ENCODE assay signal across 9 cellular contexts in the genomic region with DNA sequence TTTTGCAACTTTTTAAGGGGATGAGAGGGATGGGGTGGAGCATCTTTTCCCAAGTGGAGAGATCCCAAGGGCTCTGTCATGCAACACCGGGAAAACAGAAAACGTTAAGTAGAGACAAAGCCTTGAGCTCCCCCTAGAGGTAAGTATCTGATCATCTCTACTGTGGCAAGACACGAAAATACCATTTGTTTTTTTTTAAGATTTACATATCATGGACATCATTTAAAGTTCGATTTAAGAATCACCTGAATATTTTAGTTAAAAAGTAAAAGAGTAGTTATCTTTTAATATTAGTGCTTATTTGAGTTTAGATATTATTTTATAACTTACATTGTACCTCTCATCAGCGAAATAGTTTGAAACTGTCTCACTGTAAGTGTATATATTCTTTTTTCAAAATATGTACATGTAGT.
A peak's percentile ranks its signal among the peaks of the same experiment; 100 is the strongest.
DNase-seq lines count a peak whose midpoint lies in the region; ATAC-seq and TF ChIP-seq lines count a peak whose summit lies in the region.
"Had no signal": no experiment of that assay in that cellular context is flagged by ENCODE, and none has a peak within 500 bp of the region (broad histone marks: within the 10 kb centered on the region; RNA-seq: fewer than 3 reads in every experiment).

No MANE protein-coding gene starts in this region.

- no peaks in the 10 kb centered on the region for H3K9me2 ChIP-seq in Loucy (replicated peaks; ENCODE audit: low read depth, low read length)
- no peaks in the 10 kb centered on the region for H3K9me2 ChIP-seq in SK-N-SH

- POLR2A ChIA-PET in CD4-positive, alpha-beta memory T cell (lab: Charles Lee; ENCODE audit: partially characterized antibody) = no interaction called here
- POLR2A ChIA-PET in SK-N-SH (lab: Yijun Ruan, JAX) = interaction anchor here (0.6 kb wide), 1 partner anchor 1616 kb away, joined by 4 read pairs; no protein-coding TSS in a partner anchor

- H3K27ac ChIP-seq in CD4-positive, alpha-beta memory T cell (ENCODE audit: low read depth, low read length) = no peak overlapping the region
- H3K27ac ChIP-seq in SK-N-SH (ENCODE audit: low read depth in 2 of 2, low read length in 1 of 2) (no peak overlapping the region), fibroblast of lung (ENCODE audit: insufficient read depth, low read length) (no peak overlapping the region)

- CTCF ChIA-PET in CD4-positive, alpha-beta memory T cell (lab: Charles Lee; ENCODE audit: partially characterized antibody) = interaction anchor here (0.6 to 3.5 kb wide), 13 partner anchors 8 to 653 kb away, joined by 3 to 12 read pairs (median 4); no protein-coding TSS in a partner anchor
- CTCF ChIA-PET in SK-N-SH (lab: Yijun Ruan, JAX) = interaction anchor here (0.6 to 5.0 kb wide), 24 partner anchors 10 to 1432 kb away, joined by 3 to 51 read pairs (median 4); no protein-coding TSS in a partner anchor

- no peaks in the 10 kb centered on the region for H3K4me1 Mint-ChIP-seq in CD4-positive, alpha-beta memory T cell
- no peaks in the 10 kb centered on the region for H3K4me1 Mint-ChIP-seq in nephron

- H4K20me1 ChIP-seq in Loucy (ENCODE audit: insufficient read depth, low read length, poor library complexity, severe bottlenecking) (no peaks in the 10 kb centered on the region), SK-N-SH (ENCODE audit: insufficient read depth) (no peaks in the 10 kb centered on the region), fibroblast of lung (ENCODE audit: control insufficient read depth, extremely low read depth, insufficient read depth, low read length) (no peaks in the 10 kb centered on the region)

- TF ChIP-seq CTCF in Loucy (conservative IDR thresholded peaks at IDR 0.05; ENCODE audit: low read length) (peak; percentile 87), SK-N-SH (IDR thresholded peaks at IDR 0.05) (peak; percentile 80), fibroblast of lung (conservative IDR thresholded peaks at IDR 0.05 in 1 of 2, IDR thresholded peaks at IDR 0.05 in 1 of 2; ENCODE audit: low read depth in 1 of 2, low read length in 2 of 2) (peak; percentile 71 to 72), nephron (IDR thresholded peaks at IDR 0.05; ENCODE audit: unreplicated experiment in 3 of 3) (peak; percentile 62 to 79 (median 68))

- WGBS in SK-N-SH (ENCODE audit: low lambda C conversion rate) = 12% methylated on average over 5 of the region's 5 CpGs

- peak; percentile 60 for ATAC-seq in GM19351 (IDR thresholded peaks at IDR 0.05; ENCODE audit: unreplicated experiment)
- no peak for ATAC-seq in GM19452 (IDR thresholded peaks at IDR 0.05; ENCODE audit: unreplicated experiment)
- no peak for ATAC-seq in HG03460 (IDR thresholded peaks at IDR 0.05; ENCODE audit: unreplicated experiment)

- no peak overlapping the region for H3K27ac Mint-ChIP-seq in CD4-positive, alpha-beta memory T cell
- H3K27ac Mint-ChIP-seq in nephron = no peak overlapping the region
- H3K27ac Mint-ChIP-seq: natural killer cell treated with Interleukin-12 subunit alpha and Interleukin-12 subunit beta and Interleukin-15 and Interleukin-18, amount 100 ng/mL, for 72 hours had no signal

- no peak overlapping the region for H3K4me3 ChIP-seq in CD4-positive, alpha-beta memory T cell (ENCODE audit: low read length in 2 of 2)
- H3K4me3 ChIP-seq in Loucy (ENCODE audit: low read length, poor library complexity, severe bottlenecking) (peak overlapping the region; percentile 54), SK-N-SH (ENCODE audit: low read depth in 2 of 2, low read length in 1 of 2) (no peak overlapping the region), fibroblast of lung (replicated peaks in 1 of 4; ENCODE audit: control extremely low read depth in 1 of 4, insufficient read depth in 1 of 4, low read depth in 3 of 4, low read length in 4 of 4) (no peak overlapping the region)

- TF ChIP-seq RAD21 in SK-N-SH (IDR thresholded peaks at IDR 0.05; ENCODE audit: low read length) = peak; percentile 86

- no peaks in the 10 kb centered on the region for H3K27me3 ChIP-seq in CD4-positive, alpha-beta memory T cell (ENCODE audit: insufficient read depth, low read length)
- no peaks in the 10 kb centered on the region for H3K27me3 ChIP-seq in Loucy (ENCODE audit: insufficient read depth, low read length, poor library complexity, severe bottlenecking)
- no peaks in the 10 kb centered on the region for H3K27me3 ChIP-seq in SK-N-SH (ENCODE audit: insufficient read depth)
- no peaks in the 10 kb centered on the region for H3K27me3 ChIP-seq in fibroblast of lung (ENCODE audit: control insufficient read depth, insufficient read depth, low read length)

- H3K9me3 ChIP-seq in CD4-positive, alpha-beta memory T cell (ENCODE audit: control insufficient read depth in 1 of 2, low read length in 2 of 2) = no peaks in the 10 kb centered on the region
- no peaks in the 10 kb centered on the region for H3K9me3 ChIP-seq in Loucy (ENCODE audit: insufficient read depth, low read depth, low read length)
- no peaks in the 10 kb centered on the region for H3K9me3 ChIP-seq in SK-N-SH
- no peaks in the 10 kb centered on the region for H3K9me3 ChIP-seq in fibroblast of lung (ENCODE audit: control insufficient read depth, insufficient read depth, low read depth, low read length)

- no peaks in the 10 kb centered on the region for H3F3A ChIP-seq in Loucy (ENCODE audit: low read depth)
- no peaks in the 10 kb centered on the region for H3F3A ChIP-seq in SK-N-SH (replicated peaks; ENCODE audit: insufficient read depth)

- H3K9ac ChIP-seq in Loucy (ENCODE audit: low read depth, low read length, poor library complexity, severe bottlenecking) (no peak overlapping the region), SK-N-SH (no peak overlapping the region), fibroblast of lung (ENCODE audit: insufficient read depth, low read length) (no peak overlapping the region)

- H3K4me3 Mint-ChIP-seq in CD4-positive, alpha-beta memory T cell = peak overlapping the region in 2 of 8 donors; percentile 25 to 41
- no peak overlapping the region for H3K4me3 Mint-ChIP-seq in nephron
- H3K4me3 Mint-ChIP-seq: natural killer cell treated with Interleukin-12 subunit alpha and Interleukin-12 subunit beta and Interleukin-15 and Interleukin-18, amount 100 ng/mL, for 72 hours had no signal

- H3K36me3 Mint-ChIP-seq in CD4-positive, alpha-beta memory T cell = no peaks in the 10 kb centered on the region
- no peaks in the 10 kb centered on the region for H3K36me3 Mint-ChIP-seq in nephron (ENCODE audit: low read depth)
- H3K36me3 Mint-ChIP-seq: natural killer cell treated with Interleukin-12 subunit alpha and Interleukin-12 subunit beta and Interleukin-15 and Interleukin-18, amount 100 ng/mL, for 72 hours had no signal

- H2AFZ ChIP-seq in Loucy (ENCODE audit: low read length) = peak overlapping the region; percentile 15; the same call in 1 of the 2 replicates
- peak overlapping the region; percentile 24; the same call in 1 of the 2 replicates for H2AFZ ChIP-seq in SK-N-SH (ENCODE audit: low read depth)
- H2AFZ ChIP-seq in fibroblast of lung (ENCODE audit: low read length) = no peak overlapping the region

- H3K9me3 Mint-ChIP-seq in CD4-positive, alpha-beta memory T cell = no peaks in the 10 kb centered on the region
- no peaks in the 10 kb centered on the region for H3K9me3 Mint-ChIP-seq in nephron
- H3K9me3 Mint-ChIP-seq: natural killer cell treated with Interleukin-12 subunit alpha and Interleukin-12 subunit beta and Interleukin-15 and Interleukin-18, amount 100 ng/mL, for 72 hours had no signal

- no peaks in the 10 kb centered on the region for H3K27me3 Mint-ChIP-seq in CD4-positive, alpha-beta memory T cell
- peaks cover 7% of the 10 kb centered on the region for H3K27me3 Mint-ChIP-seq in nephron (ENCODE audit: low read depth)
- H3K27me3 Mint-ChIP-seq: natural killer cell treated with Interleukin-12 subunit alpha and Interleukin-12 subunit beta and Interleukin-15 and Interleukin-18, amount 100 ng/mL, for 72 hours had no signal

- H3K36me3 ChIP-seq in CD4-positive, alpha-beta memory T cell (ENCODE audit: insufficient read depth, low read length) = no peaks in the 10 kb centered on the region
- H3K36me3 ChIP-seq in Loucy (ENCODE audit: insufficient read depth, low read length) (no peaks in the 10 kb centered on the region), SK-N-SH (replicated peaks in 1 of 2; ENCODE audit: control insufficient read depth in 1 of 2, insufficient read depth in 2 of 2, low read length in 1 of 2) (no peaks in the 10 kb centered on the region), fibroblast of lung (ENCODE audit: control insufficient read depth, insufficient read depth, low read length) (no peaks in the 10 kb centered on the region)

- H3K79me2 ChIP-seq in Loucy (ENCODE audit: insufficient read depth, low read length) (no peaks in the 10 kb centered on the region), SK-N-SH (ENCODE audit: insufficient read depth) (no peaks in the 10 kb centered on the region), fibroblast of lung (ENCODE audit: control insufficient read depth, insufficient read depth, low read length) (no peaks in the 10 kb centered on the region)

- no peaks in the 10 kb centered on the region for H3K4me1 ChIP-seq in CD4-positive, alpha-beta memory T cell (ENCODE audit: insufficient read depth, low read length)
- peaks cover 6% of the 10 kb centered on the region for H3K4me1 ChIP-seq in Loucy (ENCODE audit: insufficient read depth, low read length, poor library complexity, severe bottlenecking)
- no peaks in the 10 kb centered on the region for H3K4me1 ChIP-seq in SK-N-SH (ENCODE audit: control insufficient read depth in 1 of 2, insufficient read depth in 2 of 2, low read depth in 1 of 2, low read length in 1 of 2)
- H3K4me1 ChIP-seq in fibroblast of lung (ENCODE audit: control insufficient read depth, extremely low read depth, insufficient read depth, low read length) = no peaks in the 10 kb centered on the region

- intact Hi-C loops in CD4-positive, alpha-beta memory T cell (cut with micrococcal nuclease) = loop anchor here (5.0 kb wide), 1 partner anchor 337 kb away; no protein-coding TSS in a partner anchor

- DNase-seq in CD4-positive, alpha-beta memory T cell = peak in 4 of 5 donors; percentile 23 to 32 (median 28)
- DNase-seq in SK-N-SH (peak; percentile 77), fibroblast of lung (ENCODE audit: low read depth in 2 of 2) (peak; percentile 46 to 73)

- no peak for TF ChIP-seq EP300 in SK-N-SH (IDR thresholded peaks at IDR 0.05; ENCODE audit: borderline replicate concordance in 1 of 2, low read depth in 1 of 2, low read length in 1 of 2)

- H3K4me2 ChIP-seq in Loucy (ENCODE audit: low read depth, low read length, poor library complexity, severe bottlenecking) = peak overlapping the region; percentile 52
- no peak overlapping the region for H3K4me2 ChIP-seq in SK-N-SH
- H3K4me2 ChIP-seq in fibroblast of lung (ENCODE audit: extremely low read depth, insufficient read depth, low read length) = no peak overlapping the region

TF ChIP-seq in SK-N-SH, 30 proteins besides CTCF, POLR2A, EP300 and RAD21:
- TF ChIP-seq FOXM1 (IDR thresholded peaks at IDR 0.05; ENCODE audit: low read depth) (no peak), SMC3 (IDR thresholded peaks at IDR 0.05; ENCODE audit: low read depth, low read length) (peak; percentile 72)
